Comparison of ENCODE assay signal across 21 cellular contexts in the genomic region with DNA sequence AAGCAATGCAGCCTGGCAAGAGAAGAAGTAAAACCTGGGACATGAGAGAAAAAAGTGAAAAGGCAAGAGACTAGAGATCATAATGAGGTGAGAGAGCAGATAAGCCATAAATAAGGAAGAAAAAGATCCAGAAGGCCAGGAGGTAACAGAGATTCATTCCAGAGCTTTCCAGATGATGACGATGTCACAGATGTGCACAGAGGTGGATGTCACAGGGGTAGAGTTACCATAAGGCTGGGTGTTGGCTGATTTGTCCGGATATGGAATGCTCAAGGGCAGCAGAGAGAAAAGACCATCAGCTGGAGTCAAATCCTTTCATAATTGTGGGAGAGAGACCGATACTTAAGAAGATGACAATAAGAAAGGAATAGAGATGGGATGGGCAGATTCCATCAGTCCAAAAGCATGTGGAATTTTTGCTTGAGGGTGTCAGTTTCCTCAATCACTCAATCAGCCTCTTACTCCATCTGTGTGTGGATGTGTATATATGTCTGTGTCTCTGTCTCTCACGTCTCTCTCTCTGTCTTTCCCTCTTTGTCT.
A peak's percentile ranks its signal among the peaks of the same experiment; 100 is the strongest.
DNase-seq lines count a peak whose midpoint lies in the region; FAIRE-seq and TF ChIP-seq lines count a peak whose summit lies in the region.
"Had no signal": no experiment of that assay in that cellular context is flagged by ENCODE, and none has a peak within 500 bp of the region (broad histone marks: within the 10 kb centered on the region; RNA-seq: fewer than 3 reads in every experiment).

No MANE protein-coding gene starts in this region.

- FAIRE-seq in keratinocyte (lab: Jason Lieb, UNC): no peak
- FAIRE-seq: A549, GM12878, H54 had no signal

- H3K9me3 ChIP-seq in mammary epithelial cell (replicated peaks; ENCODE audit: insufficient read depth, low read length) (no peaks in the 10 kb centered on the region), breast epithelium (no peaks in the 10 kb centered on the region), keratinocyte (ENCODE audit: control insufficient read depth, low read depth, low read length) (no peaks in the 10 kb centered on the region), trophoblast cell (ENCODE audit: insufficient read depth, low read depth, low read length) (no peaks in the 10 kb centered on the region)
- H3K9me3 ChIP-seq: A549; BLaER1 treated with 17β-estradiol and CSF1 and Interleukin-3, amounts not matched to agents 10 nM and 100 nM had no signal

- WGBS in mammary epithelial cell (ENCODE audit: low coverage, missing lambda C conversion rate): 44% methylated on average over 4 of the region's 4 CpGs
- no CpG with 5 or more reads among the region's 4 CpGs for WGBS in trophoblast cell (ENCODE audit: extremely low coverage, insufficient coverage, insufficient read length)

- H3K4me1 ChIP-seq in mammary epithelial cell (ENCODE audit: insufficient read depth, low read length): no peaks in the 10 kb centered on the region
- H3K4me1 ChIP-seq in breast epithelium: no peaks in the 10 kb centered on the region
- peaks cover 4% of the 10 kb centered on the region for H3K4me1 ChIP-seq in keratinocyte (ENCODE audit: control insufficient read depth, extremely low read depth, insufficient read depth, low read length)
- no peaks in the 10 kb centered on the region for H3K4me1 ChIP-seq in trophoblast cell (ENCODE audit: control insufficient read depth in 1 of 2, insufficient read depth in 2 of 2, low read length in 2 of 2)
- H3K4me1 ChIP-seq: A549 had no signal

- no peak overlapping the region for H3K14ac ChIP-seq in trophoblast cell (ENCODE audit: low read length)

- no peaks in the 10 kb centered on the region for H3K9me1 ChIP-seq in keratinocyte (ENCODE audit: control insufficient read depth, extremely low read depth, insufficient read depth, low read length)

- no peak for TF ChIP-seq POLR2A in breast epithelium (IDR thresholded peaks at IDR 0.05)

- H3K79me1 ChIP-seq in trophoblast cell (ENCODE audit: low read length): no peaks in the 10 kb centered on the region

- H3K4me2 ChIP-seq in mammary epithelial cell (ENCODE audit: insufficient read depth, low read depth, low read length) (no peak overlapping the region), keratinocyte (ENCODE audit: control insufficient read depth, extremely low read depth, insufficient read depth, low read depth, low read length) (no peak overlapping the region), trophoblast cell (ENCODE audit: low read length) (no peak overlapping the region)
- H3K4me2 ChIP-seq: A549; BLaER1 treated with 17β-estradiol and CSF1 and Interleukin-3, amounts not matched to agents 10 nM and 100 nM; GM23338 had no signal

- no peak overlapping the region for H3K4me3 ChIP-seq in mammary epithelial cell (replicated peaks in 1 of 3; ENCODE audit: insufficient read depth in 1 of 3, low read depth in 2 of 3, low read length in 3 of 3)
- H3K4me3 ChIP-seq in breast epithelium: no peak overlapping the region
- H3K4me3 ChIP-seq in keratinocyte (ENCODE audit: control insufficient read depth in 2 of 3, extremely low read depth in 1 of 3, insufficient read depth in 2 of 3, low read depth in 1 of 3, low read length in 3 of 3): no peak overlapping the region
- no peak overlapping the region for H3K4me3 ChIP-seq in trophoblast cell (ENCODE audit: low read depth, low read length)
- H3K4me3 ChIP-seq: A549; BLaER1 treated with 17β-estradiol and CSF1 and Interleukin-3, amounts not matched to agents 10 nM and 100 nM; GM12878; GM23338 had no signal

- TF ChIP-seq CTCF in mammary epithelial cell (conservative IDR thresholded peaks at IDR 0.05 in 1 of 2, IDR thresholded peaks at IDR 0.05 in 1 of 2; ENCODE audit: extremely low read depth in 1 of 2, insufficient read depth in 1 of 2, low read depth in 1 of 2, low read length in 2 of 2) (no peak), breast epithelium (IDR thresholded peaks at IDR 0.05) (no peak), keratinocyte (optimal IDR thresholded peaks at IDR 0.05 in 1 of 3, IDR thresholded peaks at IDR 0.05 in 1 of 3, conservative IDR thresholded peaks at IDR 0.05 in 1 of 3; ENCODE audit: extremely low read depth in 1 of 3, insufficient read depth in 2 of 3, low read length in 3 of 3) (no peak), GM20000 (IDR thresholded peaks at IDR 0.05; ENCODE audit: extremely low read depth, missing control alignments) (no peak)

- H2BK120ac ChIP-seq in trophoblast cell (ENCODE audit: insufficient read depth, low read length, poor library complexity): no peak overlapping the region

- H3K27ac ChIP-seq in mammary epithelial cell (ENCODE audit: insufficient read depth, low read depth, low read length) (no peak overlapping the region), breast epithelium (no peak overlapping the region), keratinocyte (ENCODE audit: control insufficient read depth, insufficient read depth, low read length) (no peak overlapping the region), trophoblast cell (ENCODE audit: low read depth, low read length) (no peak overlapping the region)
- H3K27ac ChIP-seq: 22Rv1; A549; BLaER1 treated with 17β-estradiol and CSF1 and Interleukin-3, amounts not matched to agents 10 nM and 100 nM; HL-60 had no signal

- in situ Hi-C loops in mammary epithelial cell (cut with MboI; ENCODE audit: low sequenced_read_pairs in 2 of 2): no loop called here

- no peak overlapping the region for H4K8ac ChIP-seq in trophoblast cell (ENCODE audit: low read depth, low read length)

- H2BK12ac ChIP-seq in trophoblast cell (ENCODE audit: low read length): no peak overlapping the region

- BruUV-seq in mammary epithelial cell (replicated peaks; lab: Mats Ljungman, UMichigan): no TSS peak

- no peak overlapping the region for H3K4ac ChIP-seq in trophoblast cell (ENCODE audit: low read depth, low read length)

- dilution Hi-C loops in mammary epithelial cell (cut with HindIII; ENCODE audit: low sequenced_read_pairs) (no loop called here), keratinocyte (cut with MboI; ENCODE audit: extremely low pct_ligation_motif_present, low sequenced_read_pairs) (no loop called here)

- no peak overlapping the region for H4K12ac ChIP-seq in trophoblast cell (ENCODE audit: low read depth, low read length)

- H4K20me1 ChIP-seq in mammary epithelial cell (ENCODE audit: insufficient read depth, low read length): no peaks in the 10 kb centered on the region
- no peaks in the 10 kb centered on the region for H4K20me1 ChIP-seq in keratinocyte (ENCODE audit: control insufficient read depth, extremely low read depth, insufficient read depth, low read length)
- H4K20me1 ChIP-seq: BLaER1 treated with 17β-estradiol and CSF1 and Interleukin-3, amounts not matched to agents 10 nM and 100 nM had no signal

- H3K23ac ChIP-seq in trophoblast cell (ENCODE audit: low read length): no peak overlapping the region

- CTCF ChIA-PET in mammary epithelial cell (lab: Charles Lee; ENCODE audit: low non-redundant PET): no interaction called here

- H2AFZ ChIP-seq in mammary epithelial cell (ENCODE audit: low read depth, low read length): peak overlapping the region; percentile 8
- peak overlapping the region; percentile 24 for H2AFZ ChIP-seq in keratinocyte (ENCODE audit: control insufficient read depth, low read length)
- H2AFZ ChIP-seq in trophoblast cell (ENCODE audit: insufficient read depth, low read length, poor library complexity): no peak overlapping the region
- H2AFZ ChIP-seq: GM23338 had no signal

- H3K36me3 ChIP-seq in mammary epithelial cell (ENCODE audit: insufficient read depth, low read length) (no peaks in the 10 kb centered on the region), breast epithelium (no peaks in the 10 kb centered on the region), keratinocyte (ENCODE audit: control insufficient read depth in 2 of 2, extremely low read depth in 1 of 2, insufficient read depth in 2 of 2, low read length in 2 of 2) (no peaks in the 10 kb centered on the region), trophoblast cell (ENCODE audit: control insufficient read depth in 1 of 2, insufficient read depth in 2 of 2, low read length in 2 of 2) (no peaks in the 10 kb centered on the region)
- H3K36me3 ChIP-seq: BLaER1 treated with 17β-estradiol and CSF1 and Interleukin-3, amounts not matched to agents 10 nM and 100 nM had no signal

- H3K9ac ChIP-seq in mammary epithelial cell (ENCODE audit: insufficient read depth, low read length) (no peak overlapping the region), keratinocyte (ENCODE audit: control insufficient read depth, extremely low read depth, insufficient read depth, low read length) (no peak overlapping the region), trophoblast cell (ENCODE audit: low read length) (no peak overlapping the region)
- H3K9ac ChIP-seq: BLaER1 treated with 17β-estradiol and CSF1 and Interleukin-3, amounts not matched to agents 10 nM and 100 nM had no signal

- H2AK5ac ChIP-seq in trophoblast cell (ENCODE audit: low read length): no peak overlapping the region

- intact Hi-C loops in mammary epithelial cell (cut with micrococcal nuclease) (no loop called here), breast epithelium (cut with DNase I; ENCODE audit: low total_unique reads) (no loop called here)

- no peak overlapping the region for H4K91ac ChIP-seq in trophoblast cell (ENCODE audit: low read depth, low read length)

- no peak for DNase-seq in mammary epithelial cell
- DNase-seq in breast epithelium (ENCODE audit: low spot score in 2 of 2): no peak
- no peak for DNase-seq in keratinocyte (ENCODE audit: low read depth, low spot score)
- DNase-seq in trophoblast cell: peak; percentile 62 to 80
- no peak for DNase-seq in NCI-H1092 (lab: John Stamatoyannopoulos, UW)
- DNase-seq in Ammon's horn (ENCODE audit: low spot score): no peak
- no peak for DNase-seq in GM20000 (ENCODE audit: low spot score)
- DNase-seq: CD8-positive, alpha-beta T cell; DMS 273 treated with DMSO at 0.1 percent for 48 hours; DMS53; DND-41; EL; HCEC 1CT; IMR-90 had no signal

- H2BK5ac ChIP-seq in trophoblast cell (ENCODE audit: low read depth, low read length, poor library complexity): no peak overlapping the region

- H3K27me3 ChIP-seq in mammary epithelial cell (ENCODE audit: insufficient read depth, low read length): no peaks in the 10 kb centered on the region
- H3K27me3 ChIP-seq in breast epithelium: no peaks in the 10 kb centered on the region
- no peaks in the 10 kb centered on the region for H3K27me3 ChIP-seq in keratinocyte (ENCODE audit: control insufficient read depth, extremely low read depth, insufficient read depth, low read length)
- no peaks in the 10 kb centered on the region for H3K27me3 ChIP-seq in trophoblast cell (ENCODE audit: insufficient read depth, low read length)
- H3K27me3 ChIP-seq: BLaER1 treated with 17β-estradiol and CSF1 and Interleukin-3, amounts not matched to agents 10 nM and 100 nM had no signal

- H3K79me2 ChIP-seq in mammary epithelial cell (ENCODE audit: insufficient read depth, low read length) (no peaks in the 10 kb centered on the region), keratinocyte (ENCODE audit: control insufficient read depth, insufficient read depth, low read length) (no peaks in the 10 kb centered on the region), trophoblast cell (ENCODE audit: control insufficient read depth, insufficient read depth, low read length, poor library complexity) (no peaks in the 10 kb centered on the region)

- H3K18ac ChIP-seq in trophoblast cell (ENCODE audit: low read length): no peak overlapping the region

Comparison
In these comparisons a context has a peak if more than half of its experiments do, and no peak if none do; other contexts are left out.
1. DNase-seq: peak in trophoblast cell (2 of 2); none in mammary epithelial cell (single experiment), breast epithelium (0 of 2), keratinocyte (single experiment), NCI-H1092 (single experiment), Ammon's horn (single experiment) and GM20000 (single experiment).